ENCODE assay signal across 27 cellular contexts in the genomic region with DNA sequence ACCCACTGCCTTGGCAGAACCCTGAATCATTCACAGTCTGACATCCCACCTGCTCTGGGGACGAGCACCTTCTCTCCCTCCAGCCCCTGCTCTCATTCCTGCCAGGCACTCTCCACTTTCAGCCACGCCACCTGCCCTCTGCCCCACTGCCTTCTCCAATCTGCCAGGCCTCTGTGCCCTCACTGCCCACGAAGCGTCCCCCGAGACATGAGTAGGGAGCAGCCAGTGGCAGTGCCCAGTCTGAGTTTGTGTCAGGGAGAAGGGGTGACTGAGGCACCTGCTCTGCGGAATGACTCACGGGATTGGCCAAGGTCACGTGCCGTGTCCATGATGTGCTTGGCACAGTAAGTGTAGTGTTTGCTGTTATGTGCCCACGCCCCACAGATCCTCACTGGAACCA.
"Had no signal": no experiment of that assay in that cellular context is flagged by ENCODE, and none has a peak within 500 bp of the region (broad histone marks: within the 10 kb centered on the region; RNA-seq: fewer than 3 reads in every experiment).

No MANE protein-coding gene starts in this region.

- H3K4me1 ChIP-seq: ascending aorta, gastrocnemius medialis, upper lobe of left lung had no signal

- H3K4me3 ChIP-seq: ascending aorta, gastrocnemius medialis, upper lobe of left lung had no signal

- DNase-seq: activated CD4-positive, alpha-beta T cell treated with anti-CD3 and anti-CD28 coated beads for 36 hours; activated CD4-positive, CD25-positive, alpha-beta regulatory T cell; activated CD8-positive, alpha-beta memory T cell treated with anti-CD3 and anti-CD28 coated beads, Interleukin-2, amount 10 ng/mL, durations not matched to agents 7 days and 5 days; activated CD8-positive, alpha-beta T cell treated with anti-CD3 and anti-CD28 coated beads, Interleukin-2, amount 10 ng/mL, durations not matched to agents 7 days and 5 days; activated naive CD4-positive, alpha-beta T cell; activated naive CD8-positive, alpha-beta T cell treated with anti-CD3 and anti-CD28 coated beads for 36 hours; activated T-cell treated with anti-CD3 and anti-CD28 coated beads, Interleukin-2, amount 50 U/mL, for 48 hours; brain microvascular endothelial cell; cortex of kidney; effector memory CD8-positive, alpha-beta T cell; erythroblast; gastrocnemius medialis; glutamatergic neuron; islet precursor cell; left colon; natural killer cell; retina; small intestine; stimulated activated CD4-positive, alpha-beta T cell treated with anti-CD3 and anti-CD28 coated beads, Interleukin-1b, Interleukin-23, amount 100 ng/mL, for 48 hours; stimulated activated CD4-positive, alpha-beta T cell treated with anti-CD3 and anti-CD28 coated beads, Interleukin-4, amount 100 ng/mL, for 4 hours; stimulated activated CD8-positive, alpha-beta memory T cell treated with anti-CD3 and anti-CD28 coated beads, Interleukin-4, amount 100 ng/mL, for 48 hours; stimulated activated naive CD8-positive, alpha-beta T cell treated with anti-CD3 and anti-CD28 coated beads, Interleukin-15, amount 100 ng/mL, for 72 hours; substantia nigra; upper lobe of left lung had no signal

- H3K36me3 ChIP-seq: ascending aorta, brain microvascular endothelial cell, gastrocnemius medialis, upper lobe of left lung had no signal

- H3K27me3 ChIP-seq: ascending aorta, brain microvascular endothelial cell, gastrocnemius medialis, upper lobe of left lung had no signal

- FAIRE-seq: small intestine had no signal

- H3K27ac ChIP-seq: ascending aorta, brain microvascular endothelial cell, gastrocnemius medialis, upper lobe of left lung had no signal

- ATAC-seq: activated CD4-positive, alpha-beta T cell treated with anti-CD3 and anti-CD28 coated beads for 36 hours; activated CD8-positive, alpha-beta memory T cell treated with anti-CD3 and anti-CD28 coated beads, Interleukin-2, amount 10 ng/mL, durations not matched to agents 7 days and 5 days; activated CD8-positive, alpha-beta T cell treated with anti-CD3 and anti-CD28 coated beads, Interleukin-2, amount 10 ng/mL, durations not matched to agents 7 days and 5 days; effector memory CD8-positive, alpha-beta T cell; gastrocnemius medialis; left colon; natural killer cell; sciatic nerve; stimulated activated memory B cell treated with anti-CD40 and anti-IgM and Interleukin-4, amounts not matched to agents 10 μg/mL and 1 μg/mL and 100 μg/mL, for 72 hours; stimulated activated naive CD8-positive, alpha-beta T cell treated with anti-CD3 and anti-CD28 coated beads, Interleukin-15, amount 100 ng/mL, for 72 hours had no signal

- H3K9me3 ChIP-seq: ascending aorta, gastrocnemius medialis, upper lobe of left lung had no signal
